8 cellular contexts compared by ENCODE assay signal in the genomic region with DNA sequence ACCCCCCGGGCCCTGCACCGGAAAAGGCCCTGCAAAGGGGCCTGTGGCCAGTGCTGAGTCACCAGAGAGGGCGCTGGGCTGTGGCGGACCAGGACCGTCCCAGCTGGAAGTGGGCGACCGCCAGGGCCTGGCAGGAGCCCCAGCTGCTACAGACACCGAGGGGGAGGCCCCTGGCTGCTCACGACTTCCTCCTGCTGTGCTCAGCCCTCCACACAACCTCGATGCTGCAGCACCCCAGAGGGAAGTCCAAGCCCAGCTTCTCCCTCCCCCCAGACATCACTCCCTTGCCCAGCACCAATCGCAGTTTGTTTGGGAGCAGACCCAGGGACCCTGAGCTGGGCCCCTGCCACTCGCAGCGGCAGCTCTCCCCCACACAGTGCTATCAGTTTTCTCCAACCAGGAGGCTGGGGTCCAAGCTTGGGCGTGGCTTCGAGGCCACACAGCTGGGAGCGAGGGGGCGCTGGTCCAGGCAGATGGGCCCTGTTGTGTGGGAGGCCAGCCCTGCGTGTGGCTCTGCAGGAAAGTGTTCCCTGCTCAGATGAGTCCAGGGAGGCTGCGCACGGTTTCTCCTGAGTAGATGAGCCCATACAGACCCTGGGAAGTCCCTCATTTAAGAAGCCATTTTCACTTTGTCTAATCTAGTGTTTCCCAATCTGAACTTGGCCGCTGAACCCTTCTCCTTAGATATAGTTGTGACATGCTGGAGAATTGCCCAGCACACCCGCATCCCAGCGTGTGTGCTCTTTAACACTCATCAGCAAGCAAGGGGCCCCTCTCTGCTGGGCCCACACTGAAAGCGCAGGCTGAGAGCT. TPM values are rescaled to one million over a fixed set of nuclear protein-coding genes. Genes with fewer than 3 reads are reported as not detected.
DNase-seq lines count a peak whose midpoint lies in the region; ATAC-seq and TF ChIP-seq lines count a peak whose summit lies in the region.

No MANE protein-coding gene starts in this region.

- peak overlapping the region; percentile 74 to 98 (median 88) for H3K27ac ChIP-seq in Peyer's patch
- peak overlapping the region; percentile 82 for H3K27ac ChIP-seq in right cardiac atrium (ENCODE audit: low read length)
- peak overlapping the region; percentile 50 to 59 for H3K27ac ChIP-seq in prostate gland

- H3K36me3 ChIP-seq in Peyer's patch (peaks cover 0 to 34% (median 0%) of the 10 kb centered on the region in 3 donors), prostate gland (peaks cover 0 to 3% of the 10 kb centered on the region in 2 donors)

- peaks cover 20 to 63% (median 55%) of the 10 kb centered on the region in 4 donors for H3K4me1 ChIP-seq in Peyer's patch
- H3K4me1 ChIP-seq in right cardiac atrium (ENCODE audit: control insufficient read depth, insufficient read depth, low read length), result peaks cover 14% of the 10 kb centered on the region
- H3K4me1 ChIP-seq in prostate gland (replicated peaks), result no peaks in the 10 kb centered on the region

- intact Hi-C loops in right cardiac atrium (cut with DNase I), result no loop called here
- intact Hi-C loops in prostate gland (cut with DNase I), result no loop called here

- H3K27me3 ChIP-seq in Peyer's patch (no peaks in the 10 kb centered on the region), right cardiac atrium (ENCODE audit: control insufficient read depth, insufficient read depth) (no peaks in the 10 kb centered on the region), prostate gland (replicated peaks; ENCODE audit: insufficient read depth) (no peaks in the 10 kb centered on the region)

- ATAC-seq in GM19023 (IDR thresholded peaks at IDR 0.05; ENCODE audit: unreplicated experiment) (peak; percentile 51), HG03097 (IDR thresholded peaks at IDR 0.05; ENCODE audit: low FRiP score, unreplicated experiment) (peak; percentile 45), right cardiac atrium (peak; percentile 86 to 87)

- TF ChIP-seq POLR2A in Peyer's patch (IDR thresholded peaks at IDR 0.05) (no peak), prostate gland (IDR thresholded peaks at IDR 0.05) (no peak)

- TF ChIP-seq CTCF in Peyer's patch (IDR thresholded peaks at IDR 0.05) (peak in 3 of 6 experiments; percentile 5 to 12 (median 7)), prostate gland (IDR thresholded peaks at IDR 0.05) (peak in 1 of 4 experiments; percentile 28)

- DNase-seq in Ammon's horn (ENCODE audit: low spot score) (peak; percentile 91), Peyer's patch (peak; percentile 72 to 93 (median 86)), amniotic stem cell (lab: John Stamatoyannopoulos, UW) (peak; percentile 53), right cardiac atrium (peak; percentile 93 to 98 (median 98)), prostate gland (ENCODE audit: low spot score) (peak; percentile 40), DMS79 (lab: John Stamatoyannopoulos, UW) (no peak)

- peak overlapping the region in 3 of 4 donors; percentile 18 to 24 (median 23) for H3K4me3 ChIP-seq in Peyer's patch
- H3K4me3 ChIP-seq in right cardiac atrium (ENCODE audit: low read length), result no peak overlapping the region
- H3K4me3 ChIP-seq in prostate gland, result no peak overlapping the region

- 2% methylated on average over 24 of the region's 24 CpGs for WGBS in right cardiac atrium
- WGBS in prostate gland, result 12% methylated on average over 19 of the region's 24 CpGs

- H3K9me3 ChIP-seq in Peyer's patch, result no peaks in the 10 kb centered on the region
- no peaks in the 10 kb centered on the region for H3K9me3 ChIP-seq in right cardiac atrium (ENCODE audit: control insufficient read depth, low read length)
- H3K9me3 ChIP-seq in prostate gland, result no peaks in the 10 kb centered on the region

RNA-seq across cellular contexts. Expression of a gene that starts 5.6 kb away (rescaled TPM):
- total RNA-seq in Peyer's patch (100 to 1,000 TPM in 1 of 4 donors, 10 to 100 TPM in 3; 55.0 to 135 (median 71.8) TPM), right cardiac atrium (1 to 10 TPM; 1.9 to 4.8 (median 3.1) TPM), prostate gland (10 to 100 TPM; 10.9 to 12.0 TPM)
- 1.4 TPM for polyA plus RNA-seq in right cardiac atrium

RNA-seq across cellular contexts. Expression of a gene that starts 24.6 kb away (rescaled TPM):
- total RNA-seq in Peyer's patch (100 to 1,000 TPM in 3 of 4 donors, 10 to 100 TPM in 1; 19.0 to 146 (median 111) TPM), right cardiac atrium (10 to 100 TPM; 18.6 to 21.7 (median 20.4) TPM), prostate gland (10 to 100 TPM; 12.9 to 87.8 TPM)
- 21.0 TPM for polyA plus RNA-seq in right cardiac atrium

RNA-seq across cellular contexts. Expression of a gene that starts 25.3 kb away (rescaled TPM):
- 100 to 1,000 TPM in 3 of 4 donors, 10 to 100 TPM in 1; 67.1 to 189 (median 117) TPM for total RNA-seq in Peyer's patch
- total RNA-seq in right cardiac atrium, result 10 to 100 TPM; 23.3 to 29.0 (median 26.0) TPM
- 27.2 TPM for polyA plus RNA-seq in right cardiac atrium
- total RNA-seq in prostate gland, result 100 to 1,000 TPM in 1 of 2 donors, 10 to 100 TPM in 1; 43.9 to 146 TPM

RNA-seq across cellular contexts. Expression of a gene that starts 41.5 kb away (rescaled TPM):
- 100 to 1,000 TPM in 1 of 4 donors, 10 to 100 TPM in 3; 44.8 to 352 (median 73.5) TPM for total RNA-seq in Peyer's patch
- 100 to 1,000 TPM; 438 to 693 (median 551) TPM for total RNA-seq in right cardiac atrium
- 1,338 TPM for polyA plus RNA-seq in right cardiac atrium
- total RNA-seq in prostate gland, result 1,000 to 10,000 TPM in 1 of 2 donors, 100 to 1,000 TPM in 1; 365 to 1,063 TPM

RNA-seq across cellular contexts. Expression of a gene that starts 52.2 kb away (rescaled TPM):
- total RNA-seq in Peyer's patch, result 100 to 1,000 TPM in 1 of 4 donors, 10 to 100 TPM in 3; 37.5 to 144 (median 57.1) TPM
- total RNA-seq in right cardiac atrium, result 10 to 100 TPM; 13.5 to 16.4 (median 14.4) TPM
- 16.3 TPM for polyA plus RNA-seq in right cardiac atrium
- 10 to 100 TPM; 39.6 to 49.0 TPM for total RNA-seq in prostate gland

Comparison
In these comparisons a context has a peak if more than half of its experiments do, and no peak if none do; other contexts are left out.
1. H3K4me3 ChIP-seq: peak in Peyer's patch (3 of 4); none in right cardiac atrium (single experiment) and prostate gland (0 of 2).
2. RNA of a gene that starts 5.6 kb away (total RNA-seq): 55.0 to 135 TPM in Peyer's patch; 10.9 to 12.0 TPM in prostate gland and 1.9 to 4.8 TPM in right cardiac atrium; every median in the first group is over 4 times any median in the second.
3. Peak in every context shown above with its lines, with median percentiles within 50 percentile points of each other: ATAC-seq and H3K27ac ChIP-seq.